In the genomic region with DNA sequence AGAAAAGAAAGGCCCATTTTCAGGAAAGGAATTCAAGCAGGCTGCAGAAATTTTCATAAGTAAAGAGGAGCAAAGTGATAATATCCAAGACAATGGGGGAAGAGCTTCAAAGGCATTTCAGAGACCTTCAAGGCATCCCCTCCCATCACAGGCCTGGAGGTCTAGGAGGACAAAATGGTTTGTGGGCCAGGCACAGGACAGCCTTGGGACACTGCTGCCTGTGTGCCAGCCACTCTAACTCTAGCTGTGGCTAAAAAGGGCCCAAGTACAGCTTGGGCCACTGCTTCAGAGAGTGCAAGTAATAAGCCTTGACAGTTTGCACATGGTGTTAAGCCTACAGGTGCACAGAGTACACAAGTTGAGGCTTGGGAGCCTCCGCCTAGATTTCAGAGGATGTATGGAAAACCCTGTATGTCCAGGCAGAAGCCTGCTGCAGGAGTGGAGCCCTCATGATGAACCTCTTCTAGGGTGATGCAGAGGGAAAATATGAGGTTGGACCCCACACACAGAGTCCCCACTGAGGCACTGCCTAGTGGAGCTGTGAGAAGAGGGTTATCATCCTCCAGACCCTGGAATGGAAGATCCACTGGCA, we compare ENCODE assay signal across 24 cellular contexts. TPM values are rescaled to one million over a fixed set of nuclear protein-coding genes. Genes with fewer than 3 reads are reported as not detected.
DNase-seq lines count a peak whose midpoint lies in the region; ATAC-seq, FAIRE-seq and TF ChIP-seq lines count a peak whose summit lies in the region.
"Had no signal": no experiment of that assay in that cellular context is flagged by ENCODE, and none has a peak within 500 bp of the region (broad histone marks: within the 10 kb centered on the region; RNA-seq: fewer than 3 reads in every experiment).

No MANE protein-coding gene starts in this region.

- CTCF ChIA-PET in HepG2 (lab: Yijun Ruan, JAX; ENCODE audit: low intra/inter-chr PET ratio, low total read pairs) = no interaction called here
- CTCF ChIA-PET in K562 (lab: Yijun Ruan, JAX; ENCODE audit: low intra/inter-chr PET ratio) = no interaction called here

- TF ChIP-seq POLR2A in HepG2 (IDR thresholded peaks at IDR 0.05; ENCODE audit: insufficient read depth in 1 of 2, low read depth in 2 of 2, low read length in 2 of 2) (no peak), right lobe of liver (IDR thresholded peaks at IDR 0.05) (no peak), NB4 (IDR thresholded peaks at IDR 0.05; ENCODE audit: extremely low read depth, insufficient read length) (no peak), K562 (conservative IDR thresholded peaks at IDR 0.05) (no peak), uterus (IDR thresholded peaks at IDR 0.05) (no peak)

- no peaks in the 10 kb centered on the region for H3K9me1 ChIP-seq in K562 (ENCODE audit: control insufficient read depth, insufficient read depth, low read length)

- POLR2A ChIA-PET in HepG2 (lab: Yijun Ruan, JAX) = no interaction called here
- POLR2A ChIA-PET in K562 (lab: Yijun Ruan, JAX) = interaction anchor here (0.6 to 0.7 kb wide), 2 partner anchors 418 to 1004 kb away, joined by 3 read pairs; no protein-coding TSS in a partner anchor

- no peak for DNase-seq in HepG2 (ENCODE audit: low spot score)
- no peak for DNase-seq in right lobe of liver
- peak; percentile 3 for DNase-seq in NB4 (ENCODE audit: low read depth)
- peak in 1 of 4 experiments; percentile 40 for DNase-seq in K562 (ENCODE audit: extremely low read depth in 1 of 4, low spot score in 3 of 4)
- no peak for DNase-seq in dedifferentiated amniotic fluid mesenchymal stem cell (ENCODE audit: extremely low spot score)
- no peak for DNase-seq in SW480 (ENCODE audit: low spot score)
- DNase-seq in uterus = no peak
- DNase-seq: ACHN, BE2C, GOT3, HCEC 1CT, KBM-7, MG63, NCI-H1048, NCI-H1417, NCI-H1694 treated with DMSO at 0.1 percent for 48 hours, NCI-H2081, NCI-H2227 treated with DMSO at 0.1 percent for 48 hours, NCI-H526 treated with DMSO at 0.1 percent for 48 hours, SK-N-SH, SW 1271 had no signal

- no peak for TF ChIP-seq EP300 in HepG2 (IDR thresholded peaks at IDR 0.05; ENCODE audit: low read depth in 2 of 2, low read length in 2 of 2)
- no peak for TF ChIP-seq EP300 in HepG2 (CRISPR knock-in tag; IDR thresholded peaks at IDR 0.05; ENCODE audit: borderline replicate concordance)
- TF ChIP-seq EP300 in K562 (IDR thresholded peaks at IDR 0.05; ENCODE audit: low read length) = no peak

- H3K4me1 ChIP-seq in HepG2 (ENCODE audit: insufficient read depth, low read length) (peaks cover 44% of the 10 kb centered on the region), right lobe of liver (no peaks in the 10 kb centered on the region), K562 (replicated peaks in 1 of 2; ENCODE audit: control insufficient read depth in 2 of 2, insufficient read depth in 2 of 2, low read length in 2 of 2) (no peaks in the 10 kb centered on the region; a peak in 1 of 5 replicates), uterus (no peaks in the 10 kb centered on the region)
- H3K4me1 ChIP-seq: BE2C had no signal

- H4K20me1 ChIP-seq in HepG2 (ENCODE audit: insufficient read depth, low read length) (no peaks in the 10 kb centered on the region), K562 (replicated peaks; ENCODE audit: control insufficient read depth, insufficient read depth, low read length) (no peaks in the 10 kb centered on the region)

- no peak for TF ChIP-seq RAD21 in HepG2 (CRISPR knock-in tag; IDR thresholded peaks at IDR 0.05)
- no peak for TF ChIP-seq RAD21 in K562 (CRISPR knock-in tag; conservative IDR thresholded peaks at IDR 0.05 in 1 of 2, IDR thresholded peaks at IDR 0.05 in 1 of 2)

- ATAC-seq in HepG2 (no peak), right lobe of liver (no peak), K562 (no peak), HG02884 (IDR thresholded peaks at IDR 0.05; ENCODE audit: unreplicated experiment) (no peak)

- BruUV-seq in HepG2 (replicated peaks; lab: Mats Ljungman, UMichigan) = no TSS peak
- no TSS peak for BruUV-seq in K562 (replicated peaks; lab: Mats Ljungman, UMichigan)

- H3K4me3 ChIP-seq in HepG2 (replicated peaks in 1 of 3; ENCODE audit: insufficient read depth in 1 of 3, low read depth in 2 of 3, low read length in 3 of 3) = no peak overlapping the region
- H3K4me3 ChIP-seq in right lobe of liver = no peak overlapping the region
- no peak overlapping the region for H3K4me3 ChIP-seq in NB4 (ENCODE audit: low read depth, low read length)
- H3K4me3 ChIP-seq in K562 = no peak overlapping the region
- no peak overlapping the region for H3K4me3 ChIP-seq in uterus
- H3K4me3 ChIP-seq: MG63 had no signal

- H3K79me2 ChIP-seq in HepG2 (ENCODE audit: insufficient read depth, low read length) (no peaks in the 10 kb centered on the region), K562 (ENCODE audit: control insufficient read depth, insufficient read depth, low read length) (no peaks in the 10 kb centered on the region)

- TF ChIP-seq CTCF in HepG2 (CRISPR knock-in tag; IDR thresholded peaks at IDR 0.05) = no peak
- TF ChIP-seq CTCF in right lobe of liver (IDR thresholded peaks at IDR 0.05) = no peak
- no peak for TF ChIP-seq CTCF in NB4 (IDR thresholded peaks at IDR 0.05; ENCODE audit: low read depth, low read length)
- no peak for TF ChIP-seq CTCF in K562 (IDR thresholded peaks at IDR 0.05 in 2 of 3, conservative IDR thresholded peaks at IDR 0.05 in 1 of 3; ENCODE audit: insufficient read depth in 2 of 3, low read depth in 1 of 3, low read length in 3 of 3)
- TF ChIP-seq CTCF in uterus (IDR thresholded peaks at IDR 0.05) = no peak

- H3K9me3 ChIP-seq in HepG2 (ENCODE audit: low read length) (peaks cover 25% of the 10 kb centered on the region), right lobe of liver (no peaks in the 10 kb centered on the region), K562 (replicated peaks; ENCODE audit: control insufficient read depth, insufficient read depth, low read depth, low read length) (peaks cover 15% of the 10 kb centered on the region), uterus (peaks cover 0 to 7% of the 10 kb centered on the region in 2 donors)
- H3K9me3 ChIP-seq: BE2C, SK-N-SH had no signal

- H2AFZ ChIP-seq in HepG2 (ENCODE audit: low read length) (no peak overlapping the region), K562 (ENCODE audit: low read depth, low read length) (no peak overlapping the region)

- H3K36me3 ChIP-seq in HepG2 (replicated peaks in 1 of 2; ENCODE audit: control insufficient read depth in 1 of 2, insufficient read depth in 2 of 2, low read length in 2 of 2) (no peaks in the 10 kb centered on the region), right lobe of liver (no peaks in the 10 kb centered on the region), K562 (ENCODE audit: control insufficient read depth, insufficient read depth, low read length) (no peaks in the 10 kb centered on the region), uterus (no peaks in the 10 kb centered on the region)
- H3K36me3 ChIP-seq: BE2C, MG63 had no signal

- no peaks in the 10 kb centered on the region; a peak in 1 of 5 replicates for H3K27me3 ChIP-seq in HepG2 (ENCODE audit: control insufficient read depth in 1 of 2, insufficient read depth in 2 of 2, low read length in 2 of 2)
- H3K27me3 ChIP-seq in right lobe of liver = no peaks in the 10 kb centered on the region
- peaks cover 2 to 12% of the 10 kb centered on the region in 2 experiments; a peak in 2 of 5 replicates for H3K27me3 ChIP-seq in K562 (ENCODE audit: control insufficient read depth in 2 of 2, insufficient read depth in 2 of 2, low read length in 2 of 2)
- H3K27me3 ChIP-seq in uterus = no peaks in the 10 kb centered on the region
- H3K27me3 ChIP-seq: BE2C, MG63 had no signal

- no peak overlapping the region for H3K4me2 ChIP-seq in HepG2 (ENCODE audit: low read depth, low read length)
- no peak overlapping the region for H3K4me2 ChIP-seq in K562 (ENCODE audit: insufficient read depth, low read length)
- H3K4me2 ChIP-seq: SK-N-SH had no signal

- in situ Hi-C loops in HepG2 (cut with HindIII; ENCODE audit: extremely low pct_ligation_motif_present, low pct_unique_long_range_greater_than_20kb) = no loop called here
- in situ Hi-C loops in K562 (cut with MboI) = no loop called here

- 100% methylated on average over 1 of the region's 1 CpG for WGBS in HepG2 (ENCODE audit: low lambda C conversion rate)
- WGBS in right lobe of liver (ENCODE audit: insufficient coverage, low coverage, low lambda C conversion rate, missing lambda C conversion rate) = no CpG with 5 or more reads among the region's 1 CpG
- 25% methylated on average over 1 of the region's 1 CpG for WGBS in K562 (ENCODE audit: insufficient coverage, low coverage, missing lambda C conversion rate)

- H3K27ac ChIP-seq in HepG2 (ENCODE audit: extremely low read length, insufficient read depth, low read length) = no peak overlapping the region
- no peak overlapping the region for H3K27ac ChIP-seq in right lobe of liver
- no peak overlapping the region for H3K27ac ChIP-seq in K562 (ENCODE audit: extremely low read depth, low read depth, low read length)
- H3K27ac ChIP-seq in uterus = no peak overlapping the region
- H3K27ac ChIP-seq: 22Rv1 had no signal

- FAIRE-seq in HepG2 (lab: Jason Lieb, UNC) (no peak), K562 (lab: Jason Lieb, UNC) (no peak)
- FAIRE-seq: RCC 7860 had no signal

- no peak overlapping the region for H3K9ac ChIP-seq in HepG2 (ENCODE audit: insufficient read depth, low read depth, low read length)
- H3K9ac ChIP-seq in K562 (ENCODE audit: insufficient read depth in 1 of 2, low read depth in 2 of 2, low read length in 2 of 2) = no peak overlapping the region
- H3K9ac ChIP-seq: SK-N-SH had no signal

- intact Hi-C loops in HepG2 (cut with micrococcal nuclease; ENCODE audit: unreplicated experiment) = no loop called here
- intact Hi-C loops in right lobe of liver (cut with DNase I) = no loop called here
- intact Hi-C loops in K562 (cut with micrococcal nuclease) = no loop called here
- intact Hi-C loops in uterus (cut with DNase I; ENCODE audit: low total_unique reads) = no loop called here

RNA-seq across cellular contexts. Expression of a gene that starts 51.8 kb away (rescaled TPM):
- total RNA-seq in HepG2 (2016; rRNA removed; fragmentation: Illumina TruSeq; extraction: Trizol) (11.0 and 13.5 TPM in 2 replicates), right lobe of liver (under 1 TPM; 0.18 to 0.46 (median 0.31) TPM), K562 (2014; rRNA removed) (under 0.01 and 0.08 TPM in 2 replicates), K562 (2014; rRNA removed; fragmentation: Illumina TruSeq; extraction: Trizol) (0.04 TPM in 1 of 2 replicates, not detected in the other), K562 (2015; rRNA removed; fragmentation: Illumina TruSeq; extraction: Trizol) (0.04 TPM in 2 replicates), K562 (2021) (0.07 and 0.22 TPM in 2 replicates), uterus (1 to 10 TPM; 1.5 to 6.6 (median 3.6) TPM)
- 3.1 and 3.4 TPM in 2 replicates for total RNA-seq in HepG2 (2016; cell fraction: cytosol; rRNA removed; fragmentation: Illumina TruSeq; extraction: Trizol; ENCODE audit: low read depth)
- total RNA-seq in HepG2 (2016; cell fraction: insoluble cytoplasmic fraction; rRNA removed; fragmentation: Illumina TruSeq; extraction: Trizol) = 11.1 and 12.4 TPM in 2 replicates
- 4.6 and 5.3 TPM in 2 replicates for total RNA-seq in HepG2 (2016; cell fraction: membrane; rRNA removed; fragmentation: Illumina TruSeq; extraction: Trizol)
- 11.7 and 12.3 TPM in 2 replicates for total RNA-seq in HepG2 (2016; cell fraction: nucleus; rRNA removed; fragmentation: Illumina TruSeq; extraction: Trizol)
- polyA plus RNA-seq in HepG2 (2011; rRNA removed) (20.6 and 22.0 TPM in 2 replicates), K562 (2011; rRNA removed) (0.01 TPM in 1 of 2 replicates, not detected in the other), K562 (2014; fragmentation: Illumina TruSeq; extraction: Trizol) (0.03 TPM in 1 of 2 replicates, not detected in the other), K562 (2014; fragmentation: Nextera tagmentation; extraction: Ambion mirVana) (not detected), K562 (2014; rRNA removed) (0.03 TPM in 1 of 2 replicates, not detected in the other)
- polyA plus RNA-seq in HepG2 (2011; cell fraction: cytosol; rRNA removed) = 12.4 and 16.3 TPM in 2 replicates
- polyA plus RNA-seq in HepG2 (2011; cell fraction: nucleus; rRNA removed) = 36.8 and 39.3 TPM in 2 replicates
- polyA plus RNA-seq in HepG2 (2012) = 14.2 and 16.1 TPM in 2 replicates
- polyA plus RNA-seq in HepG2 (2016; cell fraction: cytosol; fragmentation: Illumina TruSeq; extraction: Trizol; ENCODE audit: low read depth) = 0.44 and 0.45 TPM in 2 replicates
- polyA plus RNA-seq in HepG2 (2016; cell fraction: insoluble cytoplasmic fraction; fragmentation: Illumina TruSeq; extraction: Trizol; ENCODE audit: low read depth) = 10.3 and 10.4 TPM in 2 replicates
- polyA plus RNA-seq in HepG2 (2016; cell fraction: membrane; fragmentation: Illumina TruSeq; extraction: Trizol; ENCODE audit: low read depth) = 1.5 and 1.9 TPM in 2 replicates
- polyA plus RNA-seq in HepG2 (2016; cell fraction: nucleus; fragmentation: Illumina TruSeq; extraction: Trizol; ENCODE audit: insufficient read depth, low read depth) = 15.8 and 16.6 TPM in 2 replicates
- 10.3 and 47.4 TPM in 2 replicates for polyA minus RNA-seq in HepG2 (2011; rRNA and poly(A)+ RNA removed; ENCODE audit: low replicate concordance)
- 10.9 and 13.2 TPM in 2 replicates for polyA minus RNA-seq in HepG2 (2011; cell fraction: cytosol; rRNA and poly(A)+ RNA removed)
- polyA minus RNA-seq in HepG2 (2011; cell fraction: nucleus; rRNA and poly(A)+ RNA removed) = 23.5 and 24.5 TPM in 2 replicates
- 0.05 TPM in 1 of 2 replicates, not detected in the other for total RNA-seq in K562 (2011; cell fraction: chromatin; rRNA removed; ENCODE audit: low replicate concordance)
- 0.17 TPM in 1 of 2 replicates, not detected in the other for total RNA-seq in K562 (2011; cell fraction: nucleolus; rRNA removed)
- total RNA-seq in K562 (2011; cell fraction: nucleoplasm; rRNA removed) = not detected in 2 replicates
- 0.03 and 0.04 TPM in 2 replicates for polyA plus RNA-seq in K562 (2011; cell fraction: cytosol; rRNA removed)
- 0.03 and 0.06 TPM in 2 replicates for polyA plus RNA-seq in K562 (2011; cell fraction: nucleus; rRNA removed)
- 0.07 and 0.26 TPM in 2 replicates for polyA plus RNA-seq in K562 (2012)
- 0.11 and 0.12 TPM in 2 replicates for polyA minus RNA-seq in K562 (2011; rRNA and poly(A)+ RNA removed)
- not detected in 2 replicates for polyA minus RNA-seq in K562 (2011; cell fraction: cytosol; rRNA and poly(A)+ RNA removed)
- under 0.01 and 0.13 TPM in 2 replicates for polyA minus RNA-seq in K562 (2011; cell fraction: nucleus; rRNA and poly(A)+ RNA removed)
